In genomic region chr9:4679268-4680177, GRCh38 we compare ENCODE assay signal across 8 cellular contexts. TPM values are rescaled to one million over a fixed set of nuclear protein-coding genes. Genes with fewer than 3 reads are reported as not detected.
DNase-seq lines count a peak whose midpoint lies in the region; ATAC-seq and TF ChIP-seq lines count a peak whose summit lies in the region.

TSS of gene CDC37L1 (plus strand) at chr9:4679569. CDS start at chr9:4679768, 199 bp downstream.

- peak within 1 kb of the TSS; percentile 91 for H3K4me3 ChIP-seq in WI38 (ENCODE audit: low read depth, low read length)
- peak within 1 kb of the TSS; percentile 57 to 87 (median 70) for H3K4me3 ChIP-seq in spleen

- H3K36me3 ChIP-seq in spleen = peaks cover 0 to under 1% (median 0%) of the 10 kb centered on the region in 6 donors

- TF ChIP-seq POLR2A in spleen (IDR thresholded peaks at IDR 0.05) = peak; percentile 80 to 94 (median 90)

- intact Hi-C loops in spleen (cut with DNase I; ENCODE audit: low total_unique reads) = loop anchor here (5.0 kb wide), 1 partner anchor 53 kb away; no protein-coding TSS in a partner anchor

- TF ChIP-seq CTCF in WI38 (IDR thresholded peaks at IDR 0.05; ENCODE audit: low read depth, low read length) (peak; percentile 47; the same call in 1 of the 2 replicates), spleen (IDR thresholded peaks at IDR 0.05 in 8 of 11, conservative IDR thresholded peaks at IDR 0.05 in 3 of 11) (peak; percentile 76 to 98 (median 92))

- H3K9me3 ChIP-seq in spleen = no peaks in the 10 kb centered on the region

- H3K27me3 ChIP-seq in spleen (replicated peaks in 1 of 7) = no peaks in the 10 kb centered on the region

- ATAC-seq in GM18873 (IDR thresholded peaks at IDR 0.05; ENCODE audit: low FRiP score, unreplicated experiment) (peak; percentile 96), HG03139 (IDR thresholded peaks at IDR 0.05; ENCODE audit: unreplicated experiment) (peak; percentile 92)

- H3K27ac ChIP-seq in caudate nucleus (ENCODE audit: low read depth, low read length) = peak within 1 kb of the TSS; percentile 98
- peak within 1 kb of the TSS; percentile 95 to 99 (median 98) for H3K27ac ChIP-seq in spleen

- H3K4me1 ChIP-seq in spleen = peaks cover 9 to 51% (median 26%) of the 10 kb centered on the region in 6 donors

- 0 to 1% (median 0%) methylated on average over 56 to 66 of the region's 66 CpGs for WGBS in spleen, 5 donors

- DNase-seq in AG08395 (ENCODE audit: low spot score) = peak; percentile 95
- DNase-seq in NCI-H2227 (lab: John Stamatoyannopoulos, UW; ENCODE audit: unreplicated experiment) = peak; percentile 97
- peak; percentile 48 to 99 (median 95) for DNase-seq in caudate nucleus (lab: John Stamatoyannopoulos, UW)
- DNase-seq in inferior parietal cortex (ENCODE audit: extremely low spot score) = peak; percentile 93
- peak; percentile 100 for DNase-seq in spleen

RNA-seq across cellular contexts. Expression of gene CDC37L1, which starts in this region (rescaled TPM):
- total RNA-seq in spleen = 10 to 100 TPM in 6 of 7 donors, 1 to 10 TPM in 1; 9.8 to 21.2 (median 13.8) TPM
- 1 to 10 TPM; 5.3 to 7.0 (median 6.5) TPM for polyA plus RNA-seq in spleen

Comparison
In these comparisons a context has a peak if more than half of its experiments do, and no peak if none do; other contexts are left out.
1. Peak in every context shown above with its lines: DNase-seq, ATAC-seq, H3K4me3 ChIP-seq and H3K27ac ChIP-seq.